ENCODE assay signal across 19 cellular contexts in genomic region chr1:212930986-212931678, GRCh38. TPM values are rescaled to one million over a fixed set of nuclear protein-coding genes. Genes with fewer than 3 reads are reported as not detected.
DNase-seq lines count a peak whose midpoint lies in the region; ATAC-seq and TF ChIP-seq lines count a peak whose summit lies in the region.
"Had no signal": no experiment of that assay in that cellular context is flagged by ENCODE, and none has a peak within 500 bp of the region (broad histone marks: within the 10 kb centered on the region; RNA-seq: fewer than 3 reads in every experiment).

No MANE protein-coding gene starts in this region.

- no peaks in the 10 kb centered on the region for H3F3A ChIP-seq in MM.1S (ENCODE audit: insufficient read depth, low read length)

- ATAC-seq in GM18907 (IDR thresholded peaks at IDR 0.05; ENCODE audit: unreplicated experiment) (peak; percentile 51), HG02610 (IDR thresholded peaks at IDR 0.05; ENCODE audit: unreplicated experiment) (peak; percentile 41), GM19397 (IDR thresholded peaks at IDR 0.05; ENCODE audit: unreplicated experiment) (no peak), GM21825 (IDR thresholded peaks at IDR 0.05; ENCODE audit: unreplicated experiment) (no peak)
- ATAC-seq: activated CD8-positive, alpha-beta memory T cell treated with anti-CD3 and anti-CD28 coated beads, Interleukin-2, amount 10 ng/mL, durations not matched to agents 7 days and 5 days; esophagus mucosa; left lobe of liver; Panc1; stimulated activated effector memory CD8-positive, alpha-beta T cell treated with anti-CD3 and anti-CD28 coated beads, Interleukin-12 subunit alpha, Interleukin-12 subunit beta, amount 100 ng/mL, for 72 hours had no signal

- H3K36me3 ChIP-seq in MM.1S (replicated peaks; ENCODE audit: insufficient read depth, low read length): no peaks in the 10 kb centered on the region
- H3K36me3 ChIP-seq: thoracic aorta had no signal

- H3K4me2 ChIP-seq in MM.1S (ENCODE audit: low read depth, low read length): peak overlapping the region; percentile 73

- no peaks in the 10 kb centered on the region for H3K27me3 ChIP-seq in MM.1S (replicated peaks; ENCODE audit: insufficient read depth, low read length)

- no peaks in the 10 kb centered on the region for H3K9me3 ChIP-seq in MM.1S (replicated peaks; ENCODE audit: insufficient read depth, low read length)
- H3K9me3 ChIP-seq: thoracic aorta had no signal

- no peaks in the 10 kb centered on the region for H3K9me2 ChIP-seq in MM.1S (replicated peaks; ENCODE audit: insufficient read depth, low read length)

- peak overlapping the region; percentile 70 for H2AFZ ChIP-seq in MM.1S (ENCODE audit: low read length)

- H4K20me1 ChIP-seq in MM.1S (ENCODE audit: insufficient read depth, low read length): no peaks in the 10 kb centered on the region

- H3K27ac ChIP-seq in MM.1S (ENCODE audit: low read length): peak overlapping the region; percentile 59; the same call in 1 of the 2 replicates
- H3K27ac ChIP-seq: thoracic aorta had no signal

- peak; percentile 44 for TF ChIP-seq CTCF in MM.1S (IDR thresholded peaks at IDR 0.05; ENCODE audit: low read length)

- DNase-seq in MM.1S (peak; percentile 78), mucosa of gallbladder (ENCODE audit: low spot score) (peak; percentile 77), amygdala (lab: John Stamatoyannopoulos, UW) (no peak), NCI-H69 (lab: John Stamatoyannopoulos, UW) (no peak)
- DNase-seq: activated CD8-positive, alpha-beta memory T cell treated with anti-CD3 and anti-CD28 coated beads, Interleukin-2, amount 10 ng/mL, durations not matched to agents 7 days and 5 days; activated effector memory CD4-positive, alpha-beta T cell treated with Interleukin-2 at 50 U/mL for 16 hours; amniotic stem cell; NCI-H1417; NCI-H774; stimulated activated CD4-positive, alpha-beta T cell treated with anti-CD3 and anti-CD28 coated beads, Interleukin-12 subunit alpha, Interleukin-12 subunit beta, amount 100 ng/mL, for 4 hours had no signal

- H3K4me3 ChIP-seq in MM.1S (ENCODE audit: low read length): peak overlapping the region; percentile 63
- H3K4me3 ChIP-seq: thoracic aorta had no signal

- peaks cover 9% of the 10 kb centered on the region; the same call in 1 of the 2 replicates for H3K4me1 ChIP-seq in MM.1S (ENCODE audit: low read length)

- H3K79me2 ChIP-seq in MM.1S (ENCODE audit: low read length): peaks cover 10% of the 10 kb centered on the region

- peak overlapping the region; percentile 68 for H3K9ac ChIP-seq in MM.1S (ENCODE audit: low read length)

RNA-seq across cellular contexts. Expression of gene VASH2, which starts 19.2 kb away (rescaled TPM):
- 0.92 TPM for total RNA-seq in mucosa of gallbladder

Comparison
In these comparisons a context has a peak if more than half of its experiments do, and no peak if none do; other contexts are left out.
1. ATAC-seq: peak in GM18907 (single experiment) and HG02610 (single experiment); none in GM19397 (single experiment) and GM21825 (single experiment).
2. DNase-seq: peak in MM.1S (single experiment) and mucosa of gallbladder (single experiment); none in amygdala (0 of 56) and NCI-H69 (single experiment).